18 cellular contexts compared by ENCODE assay signal in the genomic region with DNA sequence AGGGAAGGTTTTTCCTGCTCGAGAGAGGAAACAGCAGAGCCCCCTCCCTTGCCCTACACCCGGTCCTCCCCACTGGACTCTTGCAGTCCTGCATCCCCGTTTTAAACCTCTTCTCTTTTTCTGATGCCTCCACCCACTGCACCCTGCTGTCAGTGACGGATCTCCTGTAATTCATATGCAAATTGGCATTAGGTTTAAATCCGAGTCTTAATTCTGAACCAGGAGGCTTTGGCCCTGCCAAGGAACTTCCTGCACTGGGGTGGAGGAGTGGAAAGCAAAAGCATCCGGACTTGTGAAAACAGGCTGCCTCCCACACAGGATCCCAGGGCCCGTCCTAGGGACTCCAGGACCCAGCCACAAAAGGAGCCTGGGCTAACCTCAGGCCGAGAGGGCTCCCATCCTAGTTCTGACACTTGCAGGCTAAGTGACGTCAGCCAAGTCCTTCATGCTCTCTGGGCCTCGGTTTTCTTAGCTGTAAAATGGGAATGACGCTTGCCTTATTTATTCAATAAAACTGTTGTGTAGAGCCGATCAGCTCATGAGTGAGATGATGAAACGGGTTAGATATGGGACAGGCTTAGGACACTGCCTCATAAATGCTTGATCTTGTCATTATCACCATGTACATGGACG.
DNase-seq lines count a peak whose midpoint lies in the region; ATAC-seq, FAIRE-seq and TF ChIP-seq lines count a peak whose summit lies in the region.
"Had no signal": no experiment of that assay in that cellular context is flagged by ENCODE, and none has a peak within 500 bp of the region (broad histone marks: within the 10 kb centered on the region; RNA-seq: fewer than 3 reads in every experiment).

No MANE protein-coding gene starts in this region.

- H3K9ac ChIP-seq in HepG2 (ENCODE audit: insufficient read depth, low read depth, low read length): no peak overlapping the region
- H3K9ac ChIP-seq: KMS-11 had no signal

- BruUV-seq in HepG2 (replicated peaks; lab: Mats Ljungman, UMichigan): no TSS peak

- CTCF ChIA-PET in HepG2 (lab: Yijun Ruan, JAX; ENCODE audit: low intra/inter-chr PET ratio, low total read pairs): no interaction called here

- no peak for TF ChIP-seq CTCF in HepG2 (CRISPR knock-in tag; IDR thresholded peaks at IDR 0.05)
- no peak for TF ChIP-seq CTCF in right lobe of liver (IDR thresholded peaks at IDR 0.05)
- no peak for TF ChIP-seq CTCF in coronary artery (IDR thresholded peaks at IDR 0.05)
- TF ChIP-seq CTCF in spleen (IDR thresholded peaks at IDR 0.05 in 8 of 11, conservative IDR thresholded peaks at IDR 0.05 in 3 of 11): no peak
- TF ChIP-seq CTCF in upper lobe of left lung (IDR thresholded peaks at IDR 0.05): no peak
- no peak for TF ChIP-seq CTCF in esophagus squamous epithelium (IDR thresholded peaks at IDR 0.05)

- no peak for FAIRE-seq in HepG2 (lab: Jason Lieb, UNC)
- FAIRE-seq: A549 had no signal

- DNase-seq in HepG2 (ENCODE audit: low spot score) (no peak), right lobe of liver (no peak), coronary artery (ENCODE audit: low spot score) (peak; percentile 43), iPS-NIHi7 (ENCODE audit: extremely low spot score) (peak; percentile 50), spleen (peak; percentile 56), upper lobe of left lung (no peak), esophagus squamous epithelium (lab: John Stamatoyannopoulos, UW) (no peak)
- DNase-seq in activated T-cell treated with anti-CD3 and anti-CD28 coated beads, Interleukin-2, amount 50 U/mL, for 72 hours: no peak
- DNase-seq: C1 segment of cervical spinal cord, DMS 273 treated with DMSO at 0.1 percent for 48 hours, NCI-H1048, NCI-H146, NCI-H2081, NCI-H510A, Peyer's patch had no signal

- H3K27me3 ChIP-seq in HepG2 (ENCODE audit: control insufficient read depth in 1 of 2, insufficient read depth in 2 of 2, low read length in 2 of 2) (no peaks in the 10 kb centered on the region), right lobe of liver (no peaks in the 10 kb centered on the region), spleen (replicated peaks in 1 of 7) (peaks cover 0 to 16% (median 0%) of the 10 kb centered on the region in 7 donors), upper lobe of left lung (no peaks in the 10 kb centered on the region), esophagus squamous epithelium (peaks cover 0 to 97% (median 0%) of the 10 kb centered on the region in 4 donors)
- H3K27me3 ChIP-seq: Peyer's patch had no signal

- in situ Hi-C loops in HepG2 (cut with HindIII; ENCODE audit: extremely low pct_ligation_motif_present, low pct_unique_long_range_greater_than_20kb): no loop called here

- H3K36me3 Mint-ChIP-seq in activated T-cell treated with anti-CD3 and anti-CD28 coated beads, Interleukin-2, amount 50 U/mL, for 72 hours (ENCODE audit: insufficient read depth in 2 of 2): peaks cover 0 to 4% of the 10 kb centered on the region in 2 donors

- H3K27ac ChIP-seq in HepG2 (ENCODE audit: extremely low read length, insufficient read depth, low read length) (no peak overlapping the region), right lobe of liver (no peak overlapping the region), coronary artery (no peak overlapping the region), spleen (peak overlapping the region in 1 of 8 donors; percentile 27), upper lobe of left lung (no peak overlapping the region), esophagus squamous epithelium (no peak overlapping the region)
- H3K27ac ChIP-seq: A549, KMS-11, Peyer's patch had no signal

- peaks cover 10% of the 10 kb centered on the region for H3K27me3 Mint-ChIP-seq in activated T-cell treated with anti-CD3 and anti-CD28 coated beads, Interleukin-2, amount 50 U/mL, for 72 hours (ENCODE audit: low read depth)

- 2% methylated on average over 13 of the region's 14 CpGs for WGBS in HepG2 (ENCODE audit: low lambda C conversion rate)
- 18% methylated on average over 8 of the region's 14 CpGs for WGBS in right lobe of liver (ENCODE audit: insufficient coverage, low coverage, low lambda C conversion rate, missing lambda C conversion rate)
- WGBS in spleen, 5 donors: 35 to 46% (median 40%) methylated on average over 13 to 14 of the region's 14 CpGs
- 41 to 50% methylated on average over 11 to 14 of the region's 14 CpGs for WGBS in upper lobe of left lung, 2 donors
- WGBS in esophagus squamous epithelium, 2 donors: 34 to 35% methylated on average over 9 to 11 of the region's 14 CpGs

- H4K20me1 ChIP-seq in HepG2 (ENCODE audit: insufficient read depth, low read length): no peaks in the 10 kb centered on the region

- H3K9me3 Mint-ChIP-seq in activated T-cell treated with anti-CD3 and anti-CD28 coated beads, Interleukin-2, amount 50 U/mL, for 72 hours: peaks cover 5 to 7% of the 10 kb centered on the region in 2 donors

- H3K27ac Mint-ChIP-seq in activated T-cell treated with anti-CD3 and anti-CD28 coated beads, Interleukin-2, amount 50 U/mL, for 72 hours: no peak overlapping the region

- H3K4me3 ChIP-seq in HepG2 (replicated peaks in 1 of 3; ENCODE audit: insufficient read depth in 1 of 3, low read depth in 2 of 3, low read length in 3 of 3) (no peak overlapping the region), right lobe of liver (no peak overlapping the region), coronary artery (no peak overlapping the region), spleen (no peak overlapping the region), upper lobe of left lung (no peak overlapping the region), esophagus squamous epithelium (no peak overlapping the region)
- H3K4me3 ChIP-seq: A549, Peyer's patch had no signal

- H3K4me1 ChIP-seq in HepG2 (ENCODE audit: insufficient read depth, low read length) (no peaks in the 10 kb centered on the region), right lobe of liver (no peaks in the 10 kb centered on the region), spleen (no peaks in the 10 kb centered on the region), upper lobe of left lung (no peaks in the 10 kb centered on the region), esophagus squamous epithelium (no peaks in the 10 kb centered on the region)
- H3K4me1 ChIP-seq: A549, Peyer's patch had no signal

- peaks cover 8% of the 10 kb centered on the region; the same call in 1 of the 2 replicates for H3K9me3 ChIP-seq in HepG2 (ENCODE audit: low read length)
- no peaks in the 10 kb centered on the region for H3K9me3 ChIP-seq in right lobe of liver
- H3K9me3 ChIP-seq in spleen: peaks cover 0 to 26% (median 6%) of the 10 kb centered on the region in 8 donors
- no peaks in the 10 kb centered on the region for H3K9me3 ChIP-seq in upper lobe of left lung
- H3K9me3 ChIP-seq in esophagus squamous epithelium: peaks cover 0 to 6% (median 0%) of the 10 kb centered on the region in 3 donors
- H3K9me3 ChIP-seq: A549, Peyer's patch had no signal

- POLR2A ChIA-PET in HepG2 (lab: Yijun Ruan, JAX): no interaction called here

- TF ChIP-seq POLR2A in HepG2 (IDR thresholded peaks at IDR 0.05; ENCODE audit: insufficient read depth in 1 of 2, low read depth in 2 of 2, low read length in 2 of 2): no peak
- TF ChIP-seq POLR2A in right lobe of liver (IDR thresholded peaks at IDR 0.05): no peak
- no peak for TF ChIP-seq POLR2A in spleen (IDR thresholded peaks at IDR 0.05)
- no peak for TF ChIP-seq POLR2A in upper lobe of left lung (IDR thresholded peaks at IDR 0.05)
- no peak for TF ChIP-seq POLR2A in esophagus squamous epithelium (IDR thresholded peaks at IDR 0.05)

- TF ChIP-seq EP300 in HepG2 (IDR thresholded peaks at IDR 0.05; ENCODE audit: low read depth in 2 of 2, low read length in 2 of 2) (no peak), HepG2 (CRISPR knock-in tag; IDR thresholded peaks at IDR 0.05; ENCODE audit: borderline replicate concordance) (no peak), upper lobe of left lung (IDR thresholded peaks at IDR 0.05) (no peak)

- ATAC-seq in HepG2 (no peak), right lobe of liver (no peak), upper lobe of left lung (ENCODE audit: low FRiP score in 2 of 2) (no peak)
- no peak for ATAC-seq in activated T-cell treated with anti-CD3 and anti-CD28 coated beads, Interleukin-2, amount 50 U/mL, for 72 hours (replicated peaks in 1 of 2)
- ATAC-seq: A549, Right ventricle myocardium inferior had no signal

- intact Hi-C loops in HepG2 (cut with micrococcal nuclease; ENCODE audit: unreplicated experiment) (no loop called here), right lobe of liver (cut with DNase I) (no loop called here), spleen (cut with DNase I; ENCODE audit: low total_unique reads) (no loop called here), esophagus squamous epithelium (cut with DNase I) (no loop called here)

- no peaks in the 10 kb centered on the region for H3K4me1 Mint-ChIP-seq in activated T-cell treated with anti-CD3 and anti-CD28 coated beads, Interleukin-2, amount 50 U/mL, for 72 hours (ENCODE audit: low read depth)

- no peak overlapping the region for H3K4me3 Mint-ChIP-seq in activated T-cell treated with anti-CD3 and anti-CD28 coated beads, Interleukin-2, amount 50 U/mL, for 72 hours

- H3K36me3 ChIP-seq in HepG2 (replicated peaks in 1 of 2; ENCODE audit: control insufficient read depth in 1 of 2, insufficient read depth in 2 of 2, low read length in 2 of 2) (no peaks in the 10 kb centered on the region), right lobe of liver (no peaks in the 10 kb centered on the region), spleen (no peaks in the 10 kb centered on the region), upper lobe of left lung (no peaks in the 10 kb centered on the region), esophagus squamous epithelium (no peaks in the 10 kb centered on the region)
- H3K36me3 ChIP-seq: Peyer's patch had no signal

- H3K4me2 ChIP-seq in HepG2 (ENCODE audit: low read depth, low read length): no peak overlapping the region
- H3K4me2 ChIP-seq: A549, KMS-11 had no signal

- no peak for TF ChIP-seq RAD21 in HepG2 (CRISPR knock-in tag; IDR thresholded peaks at IDR 0.05)

- no peak overlapping the region for H2AFZ ChIP-seq in HepG2 (ENCODE audit: low read length)

- H3K79me2 ChIP-seq in HepG2 (ENCODE audit: insufficient read depth, low read length): no peaks in the 10 kb centered on the region

TF ChIP-seq in HepG2, 621 proteins besides CTCF, POLR2A, EP300 and RAD21:
- TF ChIP-seq ZNF512 (CRISPR knock-in tag; IDR thresholded peaks at IDR 0.05) (no peak), CREB1 (IDR thresholded peaks at IDR 0.05) (peak; percentile 83), CREB1 (CRISPR knock-in tag; IDR thresholded peaks at IDR 0.05) (no peak)

Comparison
In these comparisons a context has a peak if more than half of its experiments do, and no peak if none do; other contexts are left out.
1. DNase-seq: peak in coronary artery (single experiment), iPS-NIHi7 (single experiment) and spleen (single experiment); none in HepG2 (single experiment), right lobe of liver (0 of 3), activated T-cell treated with anti-CD3 and anti-CD28 coated beads, Interleukin-2, amount 50 U/mL, for 72 hours (0 of 2), upper lobe of left lung (0 of 2) and esophagus squamous epithelium (single experiment).